In genomic region chr11:76615950-76616349, GRCh38 we compare ENCODE assay signal across 1 cellular context.
TF ChIP-seq lines count a peak whose summit lies in the region.

No MANE protein-coding gene starts in this region.

TF ChIP-seq in SK-N-SH, 30 proteins besides CTCF, POLR2A, EP300 and RAD21 (continued from another document):
- TF ChIP-seq USF2 (IDR thresholded peaks at IDR 0.05; ENCODE audit: borderline replicate concordance, low read depth, low read length) = no peak
